ENCODE assay signal across 17 cellular contexts in genomic region chr12:25435431-25435830, GRCh38.
DNase-seq lines count a peak whose midpoint lies in the region; ATAC-seq, FAIRE-seq and TF ChIP-seq lines count a peak whose summit lies in the region.
"Had no signal": no experiment of that assay in that cellular context is flagged by ENCODE, and none has a peak within 500 bp of the region (broad histone marks: within the 10 kb centered on the region; RNA-seq: fewer than 3 reads in every experiment).

No MANE protein-coding gene starts in this region.

- H3K4me3 Mint-ChIP-seq in mesothelial cell of epicardium: no peak overlapping the region

- H3K27me3 ChIP-seq in HepG2 (ENCODE audit: control insufficient read depth in 1 of 2, insufficient read depth in 2 of 2, low read length in 2 of 2) (no peaks in the 10 kb centered on the region), right lobe of liver (no peaks in the 10 kb centered on the region)

- TF ChIP-seq CTCF in HepG2 (CRISPR knock-in tag; IDR thresholded peaks at IDR 0.05) (no peak), right lobe of liver (IDR thresholded peaks at IDR 0.05) (no peak), OCI-LY7 (conservative IDR thresholded peaks at IDR 0.05; ENCODE audit: low read length) (no peak), mesothelial cell of epicardium (IDR thresholded peaks at IDR 0.05; ENCODE audit: unreplicated experiment) (no peak)

- no peaks in the 10 kb centered on the region for H3K36me3 ChIP-seq in HepG2 (replicated peaks in 1 of 2; ENCODE audit: control insufficient read depth in 1 of 2, insufficient read depth in 2 of 2, low read length in 2 of 2)
- H3K36me3 ChIP-seq in right lobe of liver: no peaks in the 10 kb centered on the region
- H3K36me3 ChIP-seq in OCI-LY7 (ENCODE audit: insufficient read depth, low read length): no peaks in the 10 kb centered on the region

- H3K27ac ChIP-seq in HepG2 (ENCODE audit: extremely low read length, insufficient read depth, low read length): no peak overlapping the region
- H3K27ac ChIP-seq in right lobe of liver: no peak overlapping the region
- no peak overlapping the region for H3K27ac ChIP-seq in OCI-LY7 (ENCODE audit: low read depth, low read length, poor library complexity, severe bottlenecking)

- TF ChIP-seq EP300 in HepG2 (IDR thresholded peaks at IDR 0.05; ENCODE audit: low read depth in 2 of 2, low read length in 2 of 2): no peak
- TF ChIP-seq EP300 in HepG2 (CRISPR knock-in tag; IDR thresholded peaks at IDR 0.05; ENCODE audit: borderline replicate concordance): no peak

- TF ChIP-seq POLR2A in HepG2 (IDR thresholded peaks at IDR 0.05; ENCODE audit: insufficient read depth in 1 of 2, low read depth in 2 of 2, low read length in 2 of 2) (no peak), right lobe of liver (IDR thresholded peaks at IDR 0.05) (no peak)

- CTCF ChIA-PET in HepG2 (lab: Yijun Ruan, JAX; ENCODE audit: low intra/inter-chr PET ratio, low total read pairs) (interaction anchor here (1.4 to 1.8 kb wide), 3 partner anchors 122 to 594 kb away, joined by 5 to 17 read pairs (median 10); no protein-coding TSS in a partner anchor), OCI-LY7 (lab: Charles Lee; ENCODE audit: unreplicated experiment) (no interaction called here)

- no peak for TF ChIP-seq RAD21 in HepG2 (CRISPR knock-in tag; IDR thresholded peaks at IDR 0.05)

- BruUV-seq in HepG2 (replicated peaks; lab: Mats Ljungman, UMichigan) (no TSS peak), OCI-LY7 (replicated peaks; lab: Mats Ljungman, UMichigan) (no TSS peak)

- peaks cover 10% of the 10 kb centered on the region for H3K9me3 Mint-ChIP-seq in mesothelial cell of epicardium

- WGBS in HepG2 (ENCODE audit: low lambda C conversion rate): 51% methylated on average over 3 of the region's 3 CpGs
- 63% methylated on average over 3 of the region's 3 CpGs for WGBS in right lobe of liver (ENCODE audit: insufficient coverage, low coverage, low lambda C conversion rate, missing lambda C conversion rate)

- ATAC-seq in HepG2 (no peak), right lobe of liver (no peak), HG03097 (IDR thresholded peaks at IDR 0.05; ENCODE audit: low FRiP score, unreplicated experiment) (no peak)

- POLR2A ChIA-PET in HepG2 (lab: Yijun Ruan, JAX) (no interaction called here), OCI-LY7 (lab: Charles Lee) (interaction anchor here (0.7 to 0.8 kb wide), 2 partner anchors 24 to 274 kb away, joined by 3 to 4 read pairs; no protein-coding TSS in a partner anchor)

- H3K9me3 ChIP-seq in HepG2 (ENCODE audit: low read length) (no peaks in the 10 kb centered on the region), right lobe of liver (no peaks in the 10 kb centered on the region), OCI-LY7 (ENCODE audit: low read length) (no peaks in the 10 kb centered on the region)

- intact Hi-C loops in HepG2 (cut with micrococcal nuclease; ENCODE audit: unreplicated experiment) (no loop called here), right lobe of liver (cut with DNase I) (no loop called here), OCI-LY7 (cut with micrococcal nuclease; ENCODE audit: unreplicated experiment) (loop anchor here (5.0 kb wide), 1 partner anchor 122 kb away; no protein-coding TSS in a partner anchor), head of caudate nucleus (cut with DNase I) (loop anchor here (5.0 kb wide), 1 partner anchor 582 kb away; no protein-coding TSS in a partner anchor)

- no peak overlapping the region for H3K9ac ChIP-seq in HepG2 (ENCODE audit: insufficient read depth, low read depth, low read length)

- peaks cover under 1% of the 10 kb centered on the region for H3K36me3 Mint-ChIP-seq in mesothelial cell of epicardium

- H3K4me1 ChIP-seq in HepG2 (ENCODE audit: insufficient read depth, low read length) (no peaks in the 10 kb centered on the region), right lobe of liver (no peaks in the 10 kb centered on the region), OCI-LY7 (ENCODE audit: insufficient read depth, low read length, poor library complexity, severe bottlenecking) (peaks cover 5% of the 10 kb centered on the region)

- H3K79me2 ChIP-seq in HepG2 (ENCODE audit: insufficient read depth, low read length) (no peaks in the 10 kb centered on the region), OCI-LY7 (ENCODE audit: insufficient read depth, low read depth, low read length) (no peaks in the 10 kb centered on the region)

- DNase-seq in HepG2 (ENCODE audit: low spot score) (no peak), right lobe of liver (no peak), OCI-LY7 (ENCODE audit: low spot score) (no peak), mesothelial cell of epicardium (ENCODE audit: low spot score in 2 of 2, unreplicated experiment in 2 of 2) (no peak), amniotic stem cell (lab: John Stamatoyannopoulos, UW) (no peak), head of caudate nucleus (no peak), HTR-8/SVneo (ENCODE audit: insufficient read length, low spot score) (no peak)
- DNase-seq: GDM1; NCI-H1417 treated with DMSO at 0.1 percent for 48 hours; NCI-H1930; NCI-H446; NCI-H69; NK-92 treated with Interleukin-12 subunit alpha and Interleukin-12 subunit beta, amount 100 ng/mL, for 24 hours had no signal

- H3K4me2 ChIP-seq in HepG2 (ENCODE audit: low read depth, low read length) (peak overlapping the region; percentile 97), OCI-LY7 (ENCODE audit: low read length) (no peak overlapping the region)

- H4K20me1 ChIP-seq in HepG2 (ENCODE audit: insufficient read depth, low read length): no peaks in the 10 kb centered on the region
- H4K20me1 ChIP-seq in OCI-LY7 (ENCODE audit: insufficient read depth, low read length): no peaks in the 10 kb centered on the region

- H3K9me2 ChIP-seq in OCI-LY7 (ENCODE audit: insufficient read depth, low read length): no peaks in the 10 kb centered on the region

- in situ Hi-C loops in HepG2 (cut with HindIII; ENCODE audit: extremely low pct_ligation_motif_present, low pct_unique_long_range_greater_than_20kb): loop anchor here (5.0 kb wide), 2 partner anchors 122 to 592 kb away; no protein-coding TSS in a partner anchor

- H2AFZ ChIP-seq in HepG2 (ENCODE audit: low read length) (peak overlapping the region; percentile 100), OCI-LY7 (ENCODE audit: low read length) (peak overlapping the region; percentile 90; the same call in 1 of the 2 replicates)

- FAIRE-seq in HepG2 (lab: Jason Lieb, UNC) (no peak), HTR-8/SVneo (lab: Jason Lieb, UNC) (no peak)
- FAIRE-seq: GM18507, H54 had no signal

- H3K27ac Mint-ChIP-seq in mesothelial cell of epicardium: peak overlapping the region; percentile 3

- H3K4me3 ChIP-seq in HepG2 (replicated peaks in 1 of 3; ENCODE audit: insufficient read depth in 1 of 3, low read depth in 2 of 3, low read length in 3 of 3) (no peak overlapping the region), right lobe of liver (no peak overlapping the region), OCI-LY7 (ENCODE audit: low read depth, low read length, poor library complexity, severe bottlenecking) (no peak overlapping the region)
- H3K4me3 ChIP-seq: GM12878 had no signal

- no peaks in the 10 kb centered on the region for H3K27me3 Mint-ChIP-seq in mesothelial cell of epicardium (ENCODE audit: low read depth)

- peaks cover 36% of the 10 kb centered on the region for H3K4me1 Mint-ChIP-seq in mesothelial cell of epicardium

TF ChIP-seq in HepG2, 621 proteins besides CTCF, POLR2A, EP300 and RAD21:
- TF ChIP-seq ZNF879 (CRISPR knock-in tag; IDR thresholded peaks at IDR 0.05) (no peak), ZNF878 (CRISPR knock-in tag; IDR thresholded peaks at IDR 0.05) (no peak), MAFK (conservative IDR thresholded peaks at IDR 0.05 in 1 of 2, IDR thresholded peaks at IDR 0.05 in 1 of 2; ENCODE audit: low read length in 2 of 2) (peak in 1 of 2 experiments; percentile 40; a peak in 2 of 4 replicates), STAG1 (CRISPR knock-in tag; IDR thresholded peaks at IDR 0.05) (no peak), ZC3H4 (CRISPR knock-in tag; IDR thresholded peaks at IDR 0.05; ENCODE audit: borderline replicate concordance) (no peak)
TF ChIP-seq in HepG2: peak in this region for 1.

Comparison
In these comparisons a context has a peak if more than half of its experiments do, and no peak if none do; other contexts are left out.
1. intact Hi-C loops: an anchor here in OCI-LY7 (5.0 kb wide) and head of caudate nucleus (5.0 kb wide); none called in HepG2 and right lobe of liver.